ENCODE assay signal across 8 cellular contexts in the genomic region with DNA sequence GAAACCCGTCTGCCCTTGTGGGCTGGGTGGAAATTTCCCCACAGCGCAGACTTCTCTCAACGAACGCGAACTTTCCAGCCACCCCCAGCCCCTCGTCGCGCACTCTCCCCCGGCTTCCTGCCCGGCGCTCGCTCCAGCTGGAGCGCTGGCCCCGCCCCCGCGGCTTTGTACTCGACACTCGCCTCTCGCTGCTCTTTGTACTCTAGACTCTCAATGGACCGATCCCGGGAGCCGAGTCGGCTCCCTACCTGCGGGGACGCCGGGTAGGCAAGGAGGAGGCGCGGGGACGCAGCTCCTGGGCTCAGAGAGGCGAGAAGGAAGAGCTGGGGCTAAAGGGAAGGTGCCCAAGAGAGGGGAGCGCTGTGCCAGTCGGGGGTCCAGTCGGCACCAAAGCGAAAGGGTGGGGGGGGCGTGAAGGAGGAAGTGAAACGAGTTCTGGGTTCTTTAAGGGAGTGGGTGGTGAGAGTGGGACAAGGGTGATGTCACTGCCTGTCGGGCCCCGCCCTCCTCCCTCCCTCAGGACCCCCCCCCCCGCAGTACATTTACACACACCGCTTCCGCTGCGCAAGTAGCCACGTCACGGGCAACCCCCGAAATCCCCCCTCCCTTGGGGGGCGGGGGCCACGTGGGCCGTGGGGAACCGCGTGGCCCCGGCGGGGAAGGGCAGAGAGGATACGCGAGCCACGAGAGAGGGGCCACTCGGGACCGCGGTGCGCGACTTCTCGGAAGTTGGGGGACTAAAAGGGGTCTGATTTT. TPM values are rescaled to one million over a fixed set of nuclear protein-coding genes. Genes with fewer than 3 reads are reported as not detected.
DNase-seq lines count a peak whose midpoint lies in the region; ATAC-seq and TF ChIP-seq lines count a peak whose summit lies in the region.

No MANE protein-coding gene starts in this region.

- intact Hi-C loops in breast epithelium (cut with DNase I; ENCODE audit: low total_unique reads): no loop called here

- H3K27me3 ChIP-seq in breast epithelium (no peaks in the 10 kb centered on the region), skeletal muscle tissue (ENCODE audit: control insufficient read depth in 3 of 3, insufficient read depth in 3 of 3, low read length in 3 of 3) (no peaks in the 10 kb centered on the region)

- peak overlapping the region; percentile 90 for H3K27ac Mint-ChIP-seq in WTC11

- peak overlapping the region; percentile 81 for H3K4me3 Mint-ChIP-seq in WTC11

- peaks cover 47% of the 10 kb centered on the region for H3K27me3 Mint-ChIP-seq in WTC11 (ENCODE audit: low read depth)

- H3K9ac ChIP-seq in skeletal muscle tissue (ENCODE audit: low read depth in 1 of 3, low read length in 3 of 3): peak overlapping the region; percentile 91 to 96 (median 95)

- H3K36me3 Mint-ChIP-seq in WTC11: no peaks in the 10 kb centered on the region

- H3K36me3 ChIP-seq in breast epithelium (no peaks in the 10 kb centered on the region), skeletal muscle tissue (ENCODE audit: control insufficient read depth in 3 of 3, insufficient read depth in 3 of 3, low read length in 3 of 3) (peaks cover 12 to 23% (median 20%) of the 10 kb centered on the region in 3 donors)

- H3K4me3 ChIP-seq in breast epithelium (peak overlapping the region; percentile 55 to 88 (median 68)), skeletal muscle tissue (ENCODE audit: low read length in 3 of 3) (peak overlapping the region; percentile 74 to 90 (median 88))

- H3K27ac ChIP-seq in breast epithelium: peak overlapping the region; percentile 96 to 98
- peak overlapping the region; percentile 95 for H3K27ac ChIP-seq in skeletal muscle tissue (ENCODE audit: low read depth, low read length)

- H3K9me3 ChIP-seq in breast epithelium (no peaks in the 10 kb centered on the region), skeletal muscle tissue (ENCODE audit: control insufficient read depth in 3 of 3, low read length in 3 of 3) (no peaks in the 10 kb centered on the region)

- TF ChIP-seq CTCF in WTC11 (IDR thresholded peaks at IDR 0.05) (no peak), breast epithelium (IDR thresholded peaks at IDR 0.05) (peak in 1 of 3 donors; percentile 0)

- POLR2A ChIA-PET in WTC11 (lab: Charles Lee): interaction anchor here (0.6 to 0.8 kb wide), 2 partner anchors 10 to 31 kb away, joined by 3 to 4 read pairs; no protein-coding TSS in a partner anchor

- DNase-seq in GDM1 (lab: John Stamatoyannopoulos, UW) (peak; percentile 71), NCI-H2171 (lab: John Stamatoyannopoulos, UW) (peak; percentile 41), WTC11 (ENCODE audit: low spot score) (peak; percentile 87), breast epithelium (ENCODE audit: low spot score in 2 of 2) (peak; percentile 79 to 82), iPS-NIHi11 (ENCODE audit: low spot score) (peak; percentile 70)

- TF ChIP-seq POLR2A in breast epithelium (IDR thresholded peaks at IDR 0.05): no peak

- H3K4me1 Mint-ChIP-seq in WTC11: peaks cover 28% of the 10 kb centered on the region

- CTCF ChIA-PET in WTC11 (lab: Charles Lee): interaction anchor here (0.9 to 7.0 kb wide), 8 partner anchors 8 to 236 kb away, joined by 3 to 66 read pairs (median 8); partner anchors contain the start of genes CYB5D1, KDM6B and NAA38

- ATAC-seq in HG02763 (IDR thresholded peaks at IDR 0.05; ENCODE audit: unreplicated experiment) (peak; percentile 31), WTC11 (peak; percentile 18), GM18858 (IDR thresholded peaks at IDR 0.05; ENCODE audit: unreplicated experiment) (no peak)

- H3K4me1 ChIP-seq in breast epithelium (peaks cover 11 to 25% of the 10 kb centered on the region in 2 donors), skeletal muscle tissue (ENCODE audit: control insufficient read depth in 3 of 3, insufficient read depth in 3 of 3, low read length in 3 of 3) (peaks cover 48 to 58% (median 55%) of the 10 kb centered on the region in 3 donors)

- no peaks in the 10 kb centered on the region for H3K9me3 Mint-ChIP-seq in WTC11

TF ChIP-seq in WTC11, 78 proteins besides CTCF, POLR2A, EP300 and RAD21 (continues in another document):
- TF ChIP-seq ETV6 (CRISPR knock-in tag; IDR thresholded peaks at IDR 0.05): no peak
- TF ChIP-seq ZBTB21 (CRISPR knock-in tag; IDR thresholded peaks at IDR 0.05; ENCODE audit: borderline replicate concordance): no peak
- no peak for TF ChIP-seq MYBL2 (CRISPR knock-in tag; IDR thresholded peaks at IDR 0.05)
- peak; percentile 13; the same call in 1 of the 2 replicates for TF ChIP-seq MAX (CRISPR knock-in tag; IDR thresholded peaks at IDR 0.05)
- peak; percentile 48 for TF ChIP-seq PRDM15 (CRISPR knock-in tag; IDR thresholded peaks at IDR 0.05)
- TF ChIP-seq ZNF121 (CRISPR knock-in tag; IDR thresholded peaks at IDR 0.05): no peak
- TF ChIP-seq ZNF317 (CRISPR knock-in tag; IDR thresholded peaks at IDR 0.05; ENCODE audit: borderline replicate concordance, low read depth): no peak
- peak; percentile 15; the same call in 1 of the 2 replicates for TF ChIP-seq GABPB1 (CRISPR knock-in tag; IDR thresholded peaks at IDR 0.05)
- TF ChIP-seq, protein P1, sequence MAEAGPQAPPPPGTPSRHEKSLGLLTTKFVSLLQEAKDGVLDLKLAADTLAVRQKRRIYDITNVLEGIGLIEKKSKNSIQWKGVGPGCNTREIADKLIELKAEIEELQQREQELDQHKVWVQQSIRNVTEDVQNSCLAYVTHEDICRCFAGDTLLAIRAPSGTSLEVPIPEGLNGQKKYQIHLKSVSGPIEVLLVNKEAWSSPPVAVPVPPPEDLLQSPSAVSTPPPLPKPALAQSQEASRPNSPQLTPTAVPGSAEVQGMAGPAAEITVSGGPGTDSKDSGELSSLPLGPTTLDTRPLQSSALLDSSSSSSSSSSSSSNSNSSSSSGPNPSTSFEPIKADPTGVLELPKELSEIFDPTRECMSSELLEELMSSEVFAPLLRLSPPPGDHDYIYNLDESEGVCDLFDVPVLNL (CRISPR knock-in tag; IDR thresholded peaks at IDR 0.05; ENCODE audit: borderline replicate concordance, low read depth): no peak
- TF ChIP-seq, protein P2, sequence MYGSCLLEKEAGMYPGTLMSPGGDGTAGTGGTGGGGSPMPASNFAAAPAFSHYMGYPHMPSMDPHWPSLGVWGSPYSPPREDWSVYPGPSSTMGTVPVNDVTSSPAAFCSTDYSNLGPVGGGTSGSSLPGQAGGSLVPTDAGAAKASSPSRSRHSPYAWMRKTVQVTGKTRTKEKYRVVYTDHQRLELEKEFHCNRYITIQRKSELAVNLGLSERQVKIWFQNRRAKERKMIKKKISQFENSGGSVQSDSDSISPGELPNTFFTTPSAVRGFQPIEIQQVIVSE (CRISPR knock-in tag; IDR thresholded peaks at IDR 0.05; ENCODE audit: borderline replicate concordance): no peak
- no peak for TF ChIP-seq TCF7 (CRISPR knock-in tag; IDR thresholded peaks at IDR 0.05; ENCODE audit: low read depth)
- no peak for TF ChIP-seq SMAD4 (CRISPR knock-in tag; IDR thresholded peaks at IDR 0.05)
- no peak for TF ChIP-seq ZNF423 (CRISPR knock-in tag; IDR thresholded peaks at IDR 0.05)
- no peak for TF ChIP-seq OVOL2 (CRISPR knock-in tag; IDR thresholded peaks at IDR 0.05; ENCODE audit: borderline replicate concordance)
- TF ChIP-seq NR3C1 (CRISPR knock-in tag; conservative IDR thresholded peaks at IDR 0.05; ENCODE audit: low read depth): no peak

RNA-seq across cellular contexts. Expression of gene KDM6B, which starts 9.7 kb away (rescaled TPM):
- total RNA-seq in WTC11 (2021) (13.2 to 16.1 TPM (median 15.8 TPM) in 3 replicates), breast epithelium (10 to 100 TPM in 2 of 3 donors, 1 to 10 TPM in 1; 6.4 to 89.7 (median 10.5) TPM), skeletal muscle tissue (2.6 TPM)

RNA-seq across cellular contexts. Expression of gene TMEM88, which starts 11.2 kb away (rescaled TPM):
- total RNA-seq in WTC11 (2021): 2.9 to 3.9 TPM (median 3.6 TPM) in 3 replicates
- 10 to 100 TPM in 1 of 3 donors, 1 to 10 TPM in 2; 4.8 to 21.0 (median 5.7) TPM for total RNA-seq in breast epithelium
- 7.3 TPM for total RNA-seq in skeletal muscle tissue

RNA-seq across cellular contexts. Expression of gene NAA38, which starts 13.6 kb away (rescaled TPM):
- total RNA-seq in WTC11 (2021): 41.8 to 46.3 TPM (median 43.4 TPM) in 3 replicates
- 10 to 100 TPM; 84.7 to 92.4 (median 89.9) TPM for total RNA-seq in breast epithelium
- total RNA-seq in skeletal muscle tissue: 50.1 TPM

RNA-seq across cellular contexts. Expression of gene CYB5D1, which starts 14.1 kb away (rescaled TPM):
- 14.0 to 15.2 TPM (median 14.3 TPM) in 3 replicates for total RNA-seq in WTC11 (2021)
- 10 to 100 TPM in 2 of 3 donors, 1 to 10 TPM in 1; 8.2 to 20.5 (median 13.4) TPM for total RNA-seq in breast epithelium
- 3.7 TPM for total RNA-seq in skeletal muscle tissue

RNA-seq across cellular contexts. Expression of gene CHD3, which starts 44.9 kb away (rescaled TPM):
- total RNA-seq in WTC11 (2021): 38.9 to 42.0 TPM (median 39.5 TPM) in 3 replicates
- 10 to 100 TPM; 47.5 to 99.0 (median 90.0) TPM for total RNA-seq in breast epithelium
- 76.2 TPM for total RNA-seq in skeletal muscle tissue
